In the genomic region with DNA sequence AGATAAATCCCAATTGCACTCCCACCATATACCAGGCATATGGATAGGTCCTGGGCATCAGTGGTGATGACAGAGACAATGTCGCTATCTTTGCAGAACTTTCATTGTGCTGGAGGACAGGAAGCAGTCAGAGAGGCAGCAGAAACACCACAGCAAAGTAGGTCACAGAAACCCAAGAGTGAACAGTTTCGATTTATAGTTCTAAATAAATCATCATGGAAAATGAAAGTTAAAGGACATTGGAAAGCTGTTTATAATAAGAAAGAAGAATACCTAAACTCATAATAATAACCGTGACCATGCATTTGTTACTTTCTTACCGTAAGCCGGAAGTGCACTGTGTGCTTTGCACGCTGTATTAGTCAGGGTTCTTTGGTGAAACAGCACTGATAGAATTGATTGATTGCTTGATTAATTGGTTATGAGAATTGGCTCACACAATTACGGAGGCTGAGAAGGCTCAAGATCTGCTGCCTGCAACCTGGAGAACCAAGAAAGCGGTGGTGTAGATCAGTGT, we compare ENCODE assay signal across 18 cellular contexts. TPM values are rescaled to one million over a fixed set of nuclear protein-coding genes. Genes with fewer than 3 reads are reported as not detected.
DNase-seq lines count a peak whose midpoint lies in the region; ATAC-seq and TF ChIP-seq lines count a peak whose summit lies in the region.
"Had no signal": no experiment of that assay in that cellular context is flagged by ENCODE, and none has a peak within 500 bp of the region (broad histone marks: within the 10 kb centered on the region; RNA-seq: fewer than 3 reads in every experiment).

No MANE protein-coding gene starts in this region.

- peak overlapping the region; percentile 89 to 99 (median 92) for H3K27ac Mint-ChIP-seq in CD4-positive, CD25-positive, alpha-beta regulatory T cell
- peak overlapping the region; percentile 89 for H3K27ac Mint-ChIP-seq in activated CD4-positive, alpha-beta T cell treated with anti-CD3 and anti-CD28 coated beads, Interleukin-2, amount 10 ng/mL, durations not matched to agents 7 days and 5 days
- peak overlapping the region; percentile 62 to 89 for H3K27ac Mint-ChIP-seq in effector memory CD8-positive, alpha-beta T cell
- H3K27ac Mint-ChIP-seq: activated naive CD8-positive, alpha-beta T cell had no signal

- CTCF ChIA-PET in activated CD4-positive, alpha-beta T cell treated with anti-CD3 and anti-CD28 coated beads, Interleukin-2, amount 10 ng/mL, durations not matched to agents 7 days and 5 days (lab: Charles Lee): interaction anchor here (1.6 to 2.7 kb wide), 2 partner anchors 12 to 22 kb away, joined by 6 to 10 read pairs; no protein-coding TSS in a partner anchor

- TF ChIP-seq POLR2A in suprapubic skin (IDR thresholded peaks at IDR 0.05): no peak

- TF ChIP-seq EP300 in suprapubic skin (IDR thresholded peaks at IDR 0.05): no peak

- WGBS in suprapubic skin: 90% methylated on average over 8 of the region's 8 CpGs

- H3K36me3 Mint-ChIP-seq in CD4-positive, CD25-positive, alpha-beta regulatory T cell: peaks cover 7% of the 10 kb centered on the region
- H3K36me3 Mint-ChIP-seq in activated CD4-positive, alpha-beta T cell treated with anti-CD3 and anti-CD28 coated beads, Interleukin-2, amount 10 ng/mL, durations not matched to agents 7 days and 5 days (ENCODE audit: low read depth): peaks cover 18% of the 10 kb centered on the region
- H3K36me3 Mint-ChIP-seq in effector memory CD8-positive, alpha-beta T cell (ENCODE audit: insufficient read depth): peaks cover 5% of the 10 kb centered on the region

- no peaks in the 10 kb centered on the region for H3K9me3 ChIP-seq in CD4-positive, CD25-positive, alpha-beta regulatory T cell (ENCODE audit: control insufficient read depth in 2 of 2, low read length in 2 of 2)
- no peaks in the 10 kb centered on the region for H3K9me3 ChIP-seq in suprapubic skin

- peaks cover 12% of the 10 kb centered on the region for H3K4me1 ChIP-seq in CD4-positive, CD25-positive, alpha-beta regulatory T cell (ENCODE audit: control insufficient read depth, insufficient read depth, low read length, poor library complexity, severe bottlenecking)
- H3K4me1 ChIP-seq in suprapubic skin: no peaks in the 10 kb centered on the region

- peaks cover 20 to 28% (median 25%) of the 10 kb centered on the region in 4 donors for H3K4me1 Mint-ChIP-seq in CD4-positive, CD25-positive, alpha-beta regulatory T cell
- peaks cover 27% of the 10 kb centered on the region for H3K4me1 Mint-ChIP-seq in activated CD4-positive, alpha-beta T cell treated with anti-CD3 and anti-CD28 coated beads, Interleukin-2, amount 10 ng/mL, durations not matched to agents 7 days and 5 days
- H3K4me1 Mint-ChIP-seq in effector memory CD8-positive, alpha-beta T cell (ENCODE audit: low read depth in 2 of 2): peaks cover 25 to 27% of the 10 kb centered on the region in 2 donors

- H3K27ac ChIP-seq in CD4-positive, CD25-positive, alpha-beta regulatory T cell (ENCODE audit: insufficient read depth, low read length, poor library complexity, severe bottlenecking): peak overlapping the region; percentile 69
- no peak overlapping the region for H3K27ac ChIP-seq in suprapubic skin
- H3K27ac ChIP-seq: cardiac muscle cell had no signal

- no peaks in the 10 kb centered on the region for H3K27me3 Mint-ChIP-seq in CD4-positive, CD25-positive, alpha-beta regulatory T cell
- peaks cover 12% of the 10 kb centered on the region for H3K27me3 Mint-ChIP-seq in activated CD4-positive, alpha-beta T cell treated with anti-CD3 and anti-CD28 coated beads, Interleukin-2, amount 10 ng/mL, durations not matched to agents 7 days and 5 days
- no peaks in the 10 kb centered on the region for H3K27me3 Mint-ChIP-seq in effector memory CD8-positive, alpha-beta T cell
- H3K27me3 Mint-ChIP-seq: activated naive CD8-positive, alpha-beta T cell had no signal

- peak; percentile 77 for ATAC-seq in CD4-positive, CD25-positive, alpha-beta regulatory T cell (ENCODE audit: low read depth in 2 of 2)
- peak; percentile 70 for ATAC-seq in HG02610 (IDR thresholded peaks at IDR 0.05; ENCODE audit: unreplicated experiment)
- ATAC-seq in effector memory CD8-positive, alpha-beta T cell (replicated peaks): peak; percentile 95

- POLR2A ChIA-PET in activated CD4-positive, alpha-beta T cell treated with anti-CD3 and anti-CD28 coated beads, Interleukin-2, amount 10 ng/mL, durations not matched to agents 7 days and 5 days (lab: Charles Lee): no interaction called here

- H3K27me3 ChIP-seq in CD4-positive, CD25-positive, alpha-beta regulatory T cell (ENCODE audit: control insufficient read depth, insufficient read depth, low read length): no peaks in the 10 kb centered on the region
- no peaks in the 10 kb centered on the region for H3K27me3 ChIP-seq in suprapubic skin
- H3K27me3 ChIP-seq: cardiac muscle cell had no signal

- TF ChIP-seq CTCF in suprapubic skin (IDR thresholded peaks at IDR 0.05): no peak

- H3K4me3 ChIP-seq in CD4-positive, CD25-positive, alpha-beta regulatory T cell (ENCODE audit: low read depth, low read length): peak overlapping the region; percentile 78
- no peak overlapping the region for H3K4me3 ChIP-seq in suprapubic skin
- H3K4me3 ChIP-seq: cardiac muscle cell, smooth muscle cell had no signal

- peak in 2 of 3 donors; percentile 41 to 66 for DNase-seq in CD4-positive, CD25-positive, alpha-beta regulatory T cell
- DNase-seq in activated CD4-positive, alpha-beta T cell treated with anti-CD3 and anti-CD28 coated beads, Interleukin-2, amount 10 ng/mL, durations not matched to agents 7 days and 5 days: peak; percentile 41
- DNase-seq in effector memory CD8-positive, alpha-beta T cell: peak; percentile 21 to 32 (median 23)
- DNase-seq in HK-2 (ENCODE audit: unreplicated experiment) (no peak), DMS 273 treated with DMSO at 0.1 percent for 48 hours (lab: John Stamatoyannopoulos, UW) (no peak), A172 (ENCODE audit: low spot score) (no peak), suprapubic skin (ENCODE audit: low spot score in 2 of 2) (no peak)
- DNase-seq: AML-193; DMS153; effector CD8-positive, alpha-beta T cell; hypothalamus; KG1; NCI-H2171 treated with DMSO at 0.1 percent for 48 hours; RPMI8226 had no signal

- H3K4me3 Mint-ChIP-seq in CD4-positive, CD25-positive, alpha-beta regulatory T cell: peak overlapping the region; percentile 35 to 92 (median 66)
- H3K4me3 Mint-ChIP-seq in activated CD4-positive, alpha-beta T cell treated with anti-CD3 and anti-CD28 coated beads, Interleukin-2, amount 10 ng/mL, durations not matched to agents 7 days and 5 days: peak overlapping the region; percentile 9
- peak overlapping the region; percentile 4 to 60 for H3K4me3 Mint-ChIP-seq in effector memory CD8-positive, alpha-beta T cell
- H3K4me3 Mint-ChIP-seq: activated naive CD8-positive, alpha-beta T cell had no signal

- H3K36me3 ChIP-seq in CD4-positive, CD25-positive, alpha-beta regulatory T cell (ENCODE audit: control insufficient read depth, insufficient read depth, low read length): no peaks in the 10 kb centered on the region
- H3K36me3 ChIP-seq in suprapubic skin: no peaks in the 10 kb centered on the region
- H3K36me3 ChIP-seq: cardiac muscle cell had no signal

- H3K9me3 Mint-ChIP-seq in CD4-positive, CD25-positive, alpha-beta regulatory T cell: peaks cover 0 to 1% (median 0%) of the 10 kb centered on the region in 7 donors
- peaks cover 7% of the 10 kb centered on the region for H3K9me3 Mint-ChIP-seq in activated CD4-positive, alpha-beta T cell treated with anti-CD3 and anti-CD28 coated beads, Interleukin-2, amount 10 ng/mL, durations not matched to agents 7 days and 5 days
- H3K9me3 Mint-ChIP-seq in effector memory CD8-positive, alpha-beta T cell: peaks cover 2 to 7% of the 10 kb centered on the region in 2 donors

RNA-seq across cellular contexts. Expression of gene ALOX5AP, which starts 38.9 kb away (rescaled TPM):
- total RNA-seq in CD4-positive, CD25-positive, alpha-beta regulatory T cell: 80.4 TPM
- 100 to 1,000 TPM; 299 to 544 (median 380) TPM for polyA plus RNA-seq in CD4-positive, CD25-positive, alpha-beta regulatory T cell
- total RNA-seq in activated CD4-positive, alpha-beta T cell treated with anti-CD3 and anti-CD28 coated beads, Interleukin-2, amount 10 ng/mL, durations not matched to agents 7 days and 5 days: 10 to 100 TPM; 66.4 to 88.7 TPM
- not detected in 2 replicates for total RNA-seq in A172 (2014; rRNA removed; shearing (Covaris generic))
- total RNA-seq in suprapubic skin: 10 to 100 TPM in 1 of 4 donors, 1 to 10 TPM in 3; 5.1 to 13.2 (median 6.7) TPM
- total RNA-seq: cardiac muscle cell, smooth muscle cell had no signal

Comparison
In these comparisons a context has a peak if more than half of its experiments do, and no peak if none do; other contexts are left out.
1. DNase-seq: peak in CD4-positive, CD25-positive, alpha-beta regulatory T cell (2 of 3), activated CD4-positive, alpha-beta T cell treated with anti-CD3 and anti-CD28 coated beads, Interleukin-2, amount 10 ng/mL, durations not matched to agents 7 days and 5 days (single experiment) and effector memory CD8-positive, alpha-beta T cell (3 of 3); none in HK-2 (single experiment), DMS 273 treated with DMSO at 0.1 percent for 48 hours (single experiment), A172 (single experiment) and suprapubic skin (0 of 2).
2. H3K4me3 Mint-ChIP-seq: peak in every context shown above with its lines; median percentile 66 in CD4-positive, CD25-positive, alpha-beta regulatory T cell; 32 in effector memory CD8-positive, alpha-beta T cell; 9 in activated CD4-positive, alpha-beta T cell treated with anti-CD3 and anti-CD28 coated beads, Interleukin-2, amount 10 ng/mL, durations not matched to agents 7 days and 5 days.
3. Peak in every context shown above with its lines, with median percentiles within 50 percentile points of each other: ATAC-seq and H3K27ac Mint-ChIP-seq.